1 cellular context compared by ENCODE assay signal in the genomic region with DNA sequence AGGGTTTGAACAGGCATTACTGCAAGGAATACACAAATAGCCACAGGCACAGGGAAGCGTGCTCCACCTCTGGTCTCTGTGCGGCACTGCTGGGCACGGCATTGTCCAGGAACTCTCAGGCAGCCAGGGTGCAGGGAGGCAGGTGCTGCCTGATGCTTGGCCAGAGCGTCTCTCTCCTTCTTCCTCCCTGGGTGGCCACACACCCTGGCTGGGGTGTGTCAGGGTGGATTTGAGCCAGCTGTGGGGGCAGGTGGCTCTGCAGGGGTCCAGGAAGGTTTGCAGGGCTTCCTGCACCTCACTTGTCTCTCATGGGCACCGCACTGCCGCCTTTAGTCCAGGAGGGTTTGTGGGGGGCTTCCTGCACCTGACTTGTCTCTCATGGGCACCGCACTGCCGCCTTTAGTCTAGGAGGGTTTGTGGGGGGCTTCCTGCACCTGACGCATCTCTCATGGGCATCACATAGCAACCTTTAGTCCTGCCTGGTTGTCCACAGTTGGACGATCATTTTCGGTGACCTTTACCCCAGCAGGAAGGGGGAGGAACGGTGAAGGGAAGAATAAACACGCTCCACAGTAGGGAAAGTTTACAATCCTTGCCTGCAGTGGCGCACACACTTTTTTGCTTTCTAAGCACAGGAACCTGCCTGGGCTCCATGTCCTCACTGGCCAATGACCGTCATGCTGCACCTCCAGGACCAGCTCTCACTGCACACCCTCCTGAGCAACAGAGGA.
TF ChIP-seq lines count a peak whose summit lies in the region.

No MANE protein-coding gene starts in this region.

TF ChIP-seq in HepG2, 621 proteins besides CTCF, POLR2A, EP300 and RAD21 (continued from another document and continues in another):
- TF ChIP-seq, protein P1, sequence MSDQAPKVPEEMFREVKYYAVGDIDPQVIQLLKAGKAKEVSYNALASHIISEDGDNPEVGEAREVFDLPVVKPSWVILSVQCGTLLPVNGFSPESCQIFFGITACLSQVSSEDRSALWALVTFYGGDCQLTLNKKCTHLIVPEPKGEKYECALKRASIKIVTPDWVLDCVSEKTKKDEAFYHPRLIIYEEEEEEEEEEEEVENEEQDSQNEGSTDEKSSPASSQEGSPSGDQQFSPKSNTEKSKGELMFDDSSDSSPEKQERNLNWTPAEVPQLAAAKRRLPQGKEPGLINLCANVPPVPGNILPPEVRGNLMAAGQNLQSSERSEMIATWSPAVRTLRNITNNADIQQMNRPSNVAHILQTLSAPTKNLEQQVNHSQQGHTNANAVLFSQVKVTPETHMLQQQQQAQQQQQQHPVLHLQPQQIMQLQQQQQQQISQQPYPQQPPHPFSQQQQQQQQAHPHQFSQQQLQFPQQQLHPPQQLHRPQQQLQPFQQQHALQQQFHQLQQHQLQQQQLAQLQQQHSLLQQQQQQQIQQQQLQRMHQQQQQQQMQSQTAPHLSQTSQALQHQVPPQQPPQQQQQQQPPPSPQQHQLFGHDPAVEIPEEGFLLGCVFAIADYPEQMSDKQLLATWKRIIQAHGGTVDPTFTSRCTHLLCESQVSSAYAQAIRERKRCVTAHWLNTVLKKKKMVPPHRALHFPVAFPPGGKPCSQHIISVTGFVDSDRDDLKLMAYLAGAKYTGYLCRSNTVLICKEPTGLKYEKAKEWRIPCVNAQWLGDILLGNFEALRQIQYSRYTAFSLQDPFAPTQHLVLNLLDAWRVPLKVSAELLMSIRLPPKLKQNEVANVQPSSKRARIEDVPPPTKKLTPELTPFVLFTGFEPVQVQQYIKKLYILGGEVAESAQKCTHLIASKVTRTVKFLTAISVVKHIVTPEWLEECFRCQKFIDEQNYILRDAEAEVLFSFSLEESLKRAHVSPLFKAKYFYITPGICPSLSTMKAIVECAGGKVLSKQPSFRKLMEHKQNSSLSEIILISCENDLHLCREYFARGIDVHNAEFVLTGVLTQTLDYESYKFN (CRISPR knock-in tag; conservative IDR thresholded peaks at IDR 0.05): peak; percentile 75
- TF ChIP-seq, protein P2, sequence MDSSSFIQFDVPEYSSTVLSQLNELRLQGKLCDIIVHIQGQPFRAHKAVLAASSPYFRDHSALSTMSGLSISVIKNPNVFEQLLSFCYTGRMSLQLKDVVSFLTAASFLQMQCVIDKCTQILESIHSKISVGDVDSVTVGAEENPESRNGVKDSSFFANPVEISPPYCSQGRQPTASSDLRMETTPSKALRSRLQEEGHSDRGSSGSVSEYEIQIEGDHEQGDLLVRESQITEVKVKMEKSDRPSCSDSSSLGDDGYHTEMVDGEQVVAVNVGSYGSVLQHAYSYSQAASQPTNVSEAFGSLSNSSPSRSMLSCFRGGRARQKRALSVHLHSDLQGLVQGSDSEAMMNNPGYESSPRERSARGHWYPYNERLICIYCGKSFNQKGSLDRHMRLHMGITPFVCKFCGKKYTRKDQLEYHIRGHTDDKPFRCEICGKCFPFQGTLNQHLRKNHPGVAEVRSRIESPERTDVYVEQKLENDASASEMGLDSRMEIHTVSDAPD (CRISPR knock-in tag; IDR thresholded peaks at IDR 0.05): no peak; the same call in 1 of the 2 replicates
- TF ChIP-seq, protein P3, sequence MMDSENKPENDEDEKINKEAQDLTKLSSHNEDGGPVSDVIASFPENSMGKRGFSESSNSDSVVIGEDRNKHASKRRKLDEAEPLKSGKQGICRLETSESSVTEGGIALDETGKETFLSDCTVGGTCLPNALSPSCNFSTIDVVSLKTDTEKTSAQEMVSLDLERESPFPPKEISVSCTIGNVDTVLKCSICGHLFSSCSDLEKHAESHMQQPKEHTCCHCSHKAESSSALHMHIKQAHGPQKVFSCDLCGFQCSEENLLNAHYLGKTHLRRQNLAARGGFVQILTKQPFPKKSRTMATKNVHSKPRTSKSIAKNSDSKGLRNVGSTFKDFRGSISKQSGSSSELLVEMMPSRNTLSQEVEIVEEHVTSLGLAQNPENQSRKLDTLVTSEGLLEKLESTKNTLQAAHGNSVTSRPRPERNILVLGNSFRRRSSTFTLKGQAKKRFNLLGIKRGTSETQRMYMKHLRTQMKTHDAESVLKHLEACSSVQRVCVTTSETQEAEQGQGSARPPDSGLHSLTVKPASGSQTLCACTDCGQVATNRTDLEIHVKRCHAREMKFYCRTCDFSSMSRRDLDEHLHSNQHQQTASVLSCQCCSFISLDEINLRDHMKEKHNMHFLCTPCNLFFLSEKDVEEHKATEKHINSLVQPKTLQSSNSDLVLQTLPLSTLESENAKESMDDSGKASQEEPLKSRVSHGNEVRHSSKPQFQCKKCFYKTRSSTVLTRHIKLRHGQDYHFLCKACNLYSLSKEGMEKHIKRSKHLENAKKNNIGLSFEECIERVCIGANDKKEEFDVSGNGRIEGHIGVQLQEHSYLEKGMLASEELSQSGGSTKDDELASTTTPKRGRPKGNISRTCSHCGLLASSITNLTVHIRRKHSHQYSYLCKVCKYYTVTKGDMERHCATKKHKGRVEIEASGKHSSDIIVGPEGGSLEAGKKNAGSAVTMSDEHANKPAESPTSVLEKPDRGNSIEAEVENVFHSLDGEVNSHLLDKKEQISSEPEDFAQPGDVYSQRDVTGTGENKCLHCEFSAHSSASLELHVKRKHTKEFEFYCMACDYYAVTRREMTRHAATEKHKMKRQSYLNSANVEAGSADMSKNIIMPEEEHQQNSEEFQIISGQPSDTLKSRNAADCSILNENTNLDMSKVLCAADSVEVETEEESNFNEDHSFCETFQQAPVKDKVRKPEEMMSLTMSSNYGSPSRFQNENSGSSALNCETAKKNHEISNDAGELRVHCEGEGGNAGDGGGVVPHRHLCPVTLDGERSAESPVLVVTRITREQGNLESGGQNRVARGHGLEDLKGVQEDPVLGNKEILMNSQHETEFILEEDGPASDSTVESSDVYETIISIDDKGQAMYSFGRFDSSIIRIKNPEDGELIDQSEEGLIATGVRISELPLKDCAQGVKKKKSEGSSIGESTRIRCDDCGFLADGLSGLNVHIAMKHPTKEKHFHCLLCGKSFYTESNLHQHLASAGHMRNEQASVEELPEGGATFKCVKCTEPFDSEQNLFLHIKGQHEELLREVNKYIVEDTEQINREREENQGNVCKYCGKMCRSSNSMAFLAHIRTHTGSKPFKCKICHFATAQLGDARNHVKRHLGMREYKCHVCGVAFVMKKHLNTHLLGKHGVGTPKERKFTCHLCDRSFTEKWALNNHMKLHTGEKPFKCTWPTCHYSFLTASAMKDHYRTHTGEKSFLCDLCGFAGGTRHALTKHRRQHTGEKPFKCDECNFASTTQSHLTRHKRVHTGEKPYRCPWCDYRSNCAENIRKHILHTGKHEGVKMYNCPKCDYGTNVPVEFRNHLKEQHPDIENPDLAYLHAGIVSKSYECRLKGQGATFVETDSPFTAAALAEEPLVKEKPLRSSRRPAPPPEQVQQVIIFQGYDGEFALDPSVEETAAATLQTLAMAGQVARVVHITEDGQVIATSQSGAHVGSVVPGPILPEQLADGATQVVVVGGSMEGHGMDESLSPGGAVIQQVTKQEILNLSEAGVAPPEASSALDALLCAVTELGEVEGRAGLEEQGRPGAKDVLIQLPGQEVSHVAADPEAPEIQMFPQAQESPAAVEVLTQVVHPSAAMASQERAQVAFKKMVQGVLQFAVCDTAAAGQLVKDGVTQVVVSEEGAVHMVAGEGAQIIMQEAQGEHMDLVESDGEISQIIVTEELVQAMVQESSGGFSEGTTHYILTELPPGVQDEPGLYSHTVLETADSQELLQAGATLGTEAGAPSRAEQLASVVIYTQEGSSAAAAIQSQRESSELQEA (CRISPR knock-in tag; IDR thresholded peaks at IDR 0.05; ENCODE audit: not compliant biosample characterization): no peak
- TF ChIP-seq, protein P4, sequence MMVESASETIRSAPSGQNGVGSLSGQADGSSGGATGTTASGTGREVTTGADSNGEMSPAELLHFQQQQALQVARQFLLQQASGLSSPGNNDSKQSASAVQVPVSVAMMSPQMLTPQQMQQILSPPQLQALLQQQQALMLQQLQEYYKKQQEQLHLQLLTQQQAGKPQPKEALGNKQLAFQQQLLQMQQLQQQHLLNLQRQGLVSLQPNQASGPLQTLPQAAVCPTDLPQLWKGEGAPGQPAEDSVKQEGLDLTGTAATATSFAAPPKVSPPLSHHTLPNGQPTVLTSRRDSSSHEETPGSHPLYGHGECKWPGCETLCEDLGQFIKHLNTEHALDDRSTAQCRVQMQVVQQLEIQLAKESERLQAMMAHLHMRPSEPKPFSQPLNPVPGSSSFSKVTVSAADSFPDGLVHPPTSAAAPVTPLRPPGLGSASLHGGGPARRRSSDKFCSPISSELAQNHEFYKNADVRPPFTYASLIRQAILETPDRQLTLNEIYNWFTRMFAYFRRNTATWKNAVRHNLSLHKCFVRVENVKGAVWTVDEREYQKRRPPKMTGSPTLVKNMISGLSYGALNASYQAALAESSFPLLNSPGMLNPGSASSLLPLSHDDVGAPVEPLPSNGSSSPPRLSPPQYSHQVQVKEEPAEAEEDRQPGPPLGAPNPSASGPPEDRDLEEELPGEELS (CRISPR knock-in tag; IDR thresholded peaks at IDR 0.05): peak; percentile 62
- TF ChIP-seq MTA1 (CRISPR knock-in tag; IDR thresholded peaks at IDR 0.05; ENCODE audit: borderline replicate concordance) (0 out of 2 replicates have a peak, but pooled peaks have one; percentile 45), REPIN1 (CRISPR knock-in tag; IDR thresholded peaks at IDR 0.05; ENCODE audit: borderline replicate concordance, low read depth) (peak; percentile 90), RARA (CRISPR knock-in tag; IDR thresholded peaks at IDR 0.05) (peak; percentile 80), ZNF563 (CRISPR knock-in tag; IDR thresholded peaks at IDR 0.05) (peak; percentile 95; the same call in 1 of the 2 replicates), ELF3 (CRISPR knock-in tag; IDR thresholded peaks at IDR 0.05) (peak; percentile 53; the same call in 1 of the 2 replicates), AKAP8 (CRISPR knock-in tag; IDR thresholded peaks at IDR 0.05) (no peak), ZNF615 (CRISPR knock-in tag; IDR thresholded peaks at IDR 0.05; ENCODE audit: borderline replicate concordance) (no peak), MIER2 (CRISPR knock-in tag; IDR thresholded peaks at IDR 0.05) (0 out of 2 replicates have a peak, but pooled peaks have one; percentile 47), MIXL1 (CRISPR knock-in tag; IDR thresholded peaks at IDR 0.05) (no peak), FOXK2 (IDR thresholded peaks at IDR 0.05) (0 out of 2 replicates have a peak, but pooled peaks have one; percentile 14), FIP1L1 (IDR thresholded peaks at IDR 0.05; ENCODE audit: borderline replicate concordance, insufficient read depth, low read depth, low read length) (no peak), GABPA (IDR thresholded peaks at IDR 0.05; ENCODE audit: low read depth, low read length) (no peak), GABPA (CRISPR knock-in tag; IDR thresholded peaks at IDR 0.05; ENCODE audit: low read depth) (0 out of 2 replicates have a peak, but pooled peaks have one; percentile 31)
- TF ChIP-seq, protein P5, sequence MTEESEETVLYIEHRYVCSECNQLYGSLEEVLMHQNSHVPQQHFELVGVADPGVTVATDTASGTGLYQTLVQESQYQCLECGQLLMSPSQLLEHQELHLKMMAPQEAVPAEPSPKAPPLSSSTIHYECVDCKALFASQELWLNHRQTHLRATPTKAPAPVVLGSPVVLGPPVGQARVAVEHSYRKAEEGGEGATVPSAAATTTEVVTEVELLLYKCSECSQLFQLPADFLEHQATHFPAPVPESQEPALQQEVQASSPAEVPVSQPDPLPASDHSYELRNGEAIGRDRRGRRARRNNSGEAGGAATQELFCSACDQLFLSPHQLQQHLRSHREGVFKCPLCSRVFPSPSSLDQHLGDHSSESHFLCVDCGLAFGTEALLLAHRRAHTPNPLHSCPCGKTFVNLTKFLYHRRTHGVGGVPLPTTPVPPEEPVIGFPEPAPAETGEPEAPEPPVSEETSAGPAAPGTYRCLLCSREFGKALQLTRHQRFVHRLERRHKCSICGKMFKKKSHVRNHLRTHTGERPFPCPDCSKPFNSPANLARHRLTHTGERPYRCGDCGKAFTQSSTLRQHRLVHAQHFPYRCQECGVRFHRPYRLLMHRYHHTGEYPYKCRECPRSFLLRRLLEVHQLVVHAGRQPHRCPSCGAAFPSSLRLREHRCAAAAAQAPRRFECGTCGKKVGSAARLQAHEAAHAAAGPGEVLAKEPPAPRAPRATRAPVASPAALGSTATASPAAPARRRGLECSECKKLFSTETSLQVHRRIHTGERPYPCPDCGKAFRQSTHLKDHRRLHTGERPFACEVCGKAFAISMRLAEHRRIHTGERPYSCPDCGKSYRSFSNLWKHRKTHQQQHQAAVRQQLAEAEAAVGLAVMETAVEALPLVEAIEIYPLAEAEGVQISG (CRISPR knock-in tag; IDR thresholded peaks at IDR 0.05): 0 out of 2 replicates have a peak, but pooled peaks have one; percentile 41
- TF ChIP-seq, protein P6, sequence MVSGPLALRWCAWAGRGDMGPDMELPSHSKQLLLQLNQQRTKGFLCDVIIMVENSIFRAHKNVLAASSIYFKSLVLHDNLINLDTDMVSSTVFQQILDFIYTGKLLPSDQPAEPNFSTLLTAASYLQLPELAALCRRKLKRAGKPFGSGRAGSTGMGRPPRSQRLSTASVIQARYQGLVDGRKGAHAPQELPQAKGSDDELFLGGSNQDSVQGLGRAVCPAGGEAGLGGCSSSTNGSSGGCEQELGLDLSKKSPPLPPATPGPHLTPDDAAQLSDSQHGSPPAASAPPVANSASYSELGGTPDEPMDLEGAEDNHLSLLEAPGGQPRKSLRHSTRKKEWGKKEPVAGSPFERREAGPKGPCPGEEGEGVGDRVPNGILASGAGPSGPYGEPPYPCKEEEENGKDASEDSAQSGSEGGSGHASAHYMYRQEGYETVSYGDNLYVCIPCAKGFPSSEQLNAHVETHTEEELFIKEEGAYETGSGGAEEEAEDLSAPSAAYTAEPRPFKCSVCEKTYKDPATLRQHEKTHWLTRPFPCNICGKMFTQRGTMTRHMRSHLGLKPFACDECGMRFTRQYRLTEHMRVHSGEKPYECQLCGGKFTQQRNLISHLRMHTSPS (CRISPR knock-in tag; IDR thresholded peaks at IDR 0.05; ENCODE audit: low read depth): peak; percentile 21; the same call in 1 of the 2 replicates
